In the genomic region with DNA sequence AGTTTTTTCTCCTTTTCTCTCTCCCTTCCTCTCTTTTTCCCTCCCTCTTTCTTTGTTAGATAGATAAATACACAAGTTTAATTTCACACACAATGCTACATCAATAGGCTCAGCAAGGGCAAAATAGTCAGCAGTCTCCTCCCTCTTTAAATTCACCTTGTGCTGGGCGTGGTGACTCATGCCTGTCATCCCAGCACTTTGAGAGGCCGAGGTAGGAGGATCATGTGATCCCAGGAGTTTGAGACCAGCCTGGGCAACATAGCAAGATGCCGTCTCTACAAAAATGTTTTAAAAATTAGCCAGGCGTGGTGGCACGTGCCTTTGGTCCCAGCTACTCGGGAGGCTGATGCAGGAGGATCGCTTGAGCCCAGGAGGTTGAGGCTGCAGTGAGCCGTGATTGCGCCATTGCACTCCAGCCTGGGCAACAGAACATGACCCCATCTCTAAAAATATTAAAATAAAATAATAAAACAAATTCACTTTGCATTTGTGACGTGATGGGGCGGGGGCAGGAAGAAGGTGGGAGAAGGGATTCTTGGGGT, we compare ENCODE assay signal across 14 cellular contexts. TPM values are rescaled to one million over a fixed set of nuclear protein-coding genes. Genes with fewer than 3 reads are reported as not detected.
DNase-seq lines count a peak whose midpoint lies in the region; ATAC-seq and TF ChIP-seq lines count a peak whose summit lies in the region.
"Had no signal": no experiment of that assay in that cellular context is flagged by ENCODE, and none has a peak within 500 bp of the region (broad histone marks: within the 10 kb centered on the region; RNA-seq: fewer than 3 reads in every experiment).

No MANE protein-coding gene starts in this region.

- H3K36me3 Mint-ChIP-seq in activated naive CD4-positive, alpha-beta T cell treated with anti-CD3 and anti-CD28 coated beads for 36 hours (ENCODE audit: low read depth) = peaks cover 87% of the 10 kb centered on the region
- H3K36me3 Mint-ChIP-seq in type B pancreatic cell = no peaks in the 10 kb centered on the region

- peaks cover 73% of the 10 kb centered on the region for H3K4me1 Mint-ChIP-seq in activated naive CD4-positive, alpha-beta T cell treated with anti-CD3 and anti-CD28 coated beads for 36 hours (ENCODE audit: low read depth)
- no peaks in the 10 kb centered on the region for H3K4me1 Mint-ChIP-seq in type B pancreatic cell (ENCODE audit: unreplicated experiment)
- H3K4me1 Mint-ChIP-seq: endodermal cell, GM23338 had no signal

- H3K27me3 ChIP-seq in prostate gland (replicated peaks; ENCODE audit: insufficient read depth) = no peaks in the 10 kb centered on the region
- H3K27me3 ChIP-seq: thyroid gland had no signal

- H3K4me1 ChIP-seq in prostate gland (replicated peaks) = no peaks in the 10 kb centered on the region
- H3K4me1 ChIP-seq: thyroid gland had no signal

- CTCF ChIA-PET in activated naive CD4-positive, alpha-beta T cell treated with anti-CD3 and anti-CD28 coated beads for 36 hours (lab: Charles Lee) = no interaction called here

- intact Hi-C loops in activated naive CD4-positive, alpha-beta T cell treated with anti-CD3 and anti-CD28 coated beads for 36 hours (cut with micrococcal nuclease) = no loop called here
- intact Hi-C loops in prostate gland (cut with DNase I) = no loop called here

- H3K4me3 Mint-ChIP-seq in activated naive CD4-positive, alpha-beta T cell treated with anti-CD3 and anti-CD28 coated beads for 36 hours = no peak overlapping the region
- no peak overlapping the region for H3K4me3 Mint-ChIP-seq in type B pancreatic cell
- H3K4me3 Mint-ChIP-seq: endodermal cell, GM23338 had no signal

- DNase-seq in activated naive CD4-positive, alpha-beta T cell treated with anti-CD3 and anti-CD28 coated beads for 36 hours = no peak
- no peak for DNase-seq in activated naive CD4-positive, alpha-beta T cell treated with Interleukin-2 at 50 U/mL for 16 hours
- peak; percentile 17 to 21 for DNase-seq in activated T-cell treated with anti-CD3 and anti-CD28 coated beads, Interleukin-2, amount 50 U/mL, for 48 hours
- DNase-seq in mesenteric fat pad (ENCODE audit: low spot score) (peak; percentile 51), type B pancreatic cell (ENCODE audit: extremely low spot score, unreplicated experiment) (peak; percentile 22), prostate gland (ENCODE audit: low spot score) (no peak)
- DNase-seq: endodermal cell, foreskin melanocyte, left ventricle myocardium superior, thyroid gland had no signal

- ATAC-seq in GM21717 (IDR thresholded peaks at IDR 0.05; ENCODE audit: unreplicated experiment) (no peak), HG03175 (IDR thresholded peaks at IDR 0.05; ENCODE audit: unreplicated experiment) (no peak)
- ATAC-seq: GM23338, left ventricle myocardium superior had no signal

- WGBS in prostate gland = 92% methylated on average over 11 of the region's 11 CpGs

- H3K36me3 ChIP-seq in prostate gland = no peaks in the 10 kb centered on the region
- H3K36me3 ChIP-seq: thyroid gland had no signal

- no peak for TF ChIP-seq CTCF in type B pancreatic cell (conservative IDR thresholded peaks at IDR 0.05)
- no peak for TF ChIP-seq CTCF in prostate gland (IDR thresholded peaks at IDR 0.05)

- H3K27ac ChIP-seq in prostate gland = no peak overlapping the region
- H3K27ac ChIP-seq: thyroid gland had no signal

- H3K27me3 Mint-ChIP-seq in activated naive CD4-positive, alpha-beta T cell treated with anti-CD3 and anti-CD28 coated beads for 36 hours (ENCODE audit: low read depth) = no peaks in the 10 kb centered on the region
- no peaks in the 10 kb centered on the region for H3K27me3 Mint-ChIP-seq in type B pancreatic cell

- H3K4me3 ChIP-seq in prostate gland = no peak overlapping the region
- H3K4me3 ChIP-seq: GM23338, thyroid gland had no signal

- H3K9me3 Mint-ChIP-seq in activated naive CD4-positive, alpha-beta T cell treated with anti-CD3 and anti-CD28 coated beads for 36 hours = no peaks in the 10 kb centered on the region
- no peaks in the 10 kb centered on the region for H3K9me3 Mint-ChIP-seq in type B pancreatic cell

- H3K9me3 ChIP-seq in prostate gland = no peaks in the 10 kb centered on the region
- H3K9me3 ChIP-seq: thyroid gland had no signal

- H3K27ac Mint-ChIP-seq in activated naive CD4-positive, alpha-beta T cell treated with anti-CD3 and anti-CD28 coated beads for 36 hours = peak overlapping the region; percentile 44
- no peak overlapping the region for H3K27ac Mint-ChIP-seq in type B pancreatic cell
- H3K27ac Mint-ChIP-seq: endodermal cell, GM23338 had no signal

- TF ChIP-seq POLR2A in prostate gland (IDR thresholded peaks at IDR 0.05) = no peak

RNA-seq across cellular contexts. Expression of a gene that starts 27.4 kb away (rescaled TPM):
- 10 to 100 TPM; 93.8 to 99.2 TPM for total RNA-seq in activated naive CD4-positive, alpha-beta T cell treated with anti-CD3 and anti-CD28 coated beads for 36 hours
- total RNA-seq in mesenteric fat pad (0.22 TPM), type B pancreatic cell (ENCODE audit: low replicate concordance) (0.29 TPM in 1 of 2 replicates, not detected in the other), prostate gland (under 1 TPM; 0.32 to 0.57 TPM)
- total RNA-seq: bronchial epithelial cell had no signal

Comparison
In these comparisons a context has a peak if more than half of its experiments do, and no peak if none do; other contexts are left out.
1. DNase-seq: peak in activated T-cell treated with anti-CD3 and anti-CD28 coated beads, Interleukin-2, amount 50 U/mL, for 48 hours (2 of 2), mesenteric fat pad (single experiment) and type B pancreatic cell (single experiment); none in activated naive CD4-positive, alpha-beta T cell treated with anti-CD3 and anti-CD28 coated beads for 36 hours (single experiment), activated naive CD4-positive, alpha-beta T cell treated with Interleukin-2 at 50 U/mL for 16 hours (single experiment) and prostate gland (single experiment).
2. RNA of a gene that starts 27.4 kb away (total RNA-seq): 93.8 to 99.2 TPM in activated naive CD4-positive, alpha-beta T cell treated with anti-CD3 and anti-CD28 coated beads for 36 hours; 0.32 to 0.57 TPM in prostate gland, 0.29 TPM in type B pancreatic cell and 0.22 TPM in mesenteric fat pad (single experiment); every median in the first group is over 10 times any median in the second.